14 cellular contexts compared by ENCODE assay signal in the genomic region with DNA sequence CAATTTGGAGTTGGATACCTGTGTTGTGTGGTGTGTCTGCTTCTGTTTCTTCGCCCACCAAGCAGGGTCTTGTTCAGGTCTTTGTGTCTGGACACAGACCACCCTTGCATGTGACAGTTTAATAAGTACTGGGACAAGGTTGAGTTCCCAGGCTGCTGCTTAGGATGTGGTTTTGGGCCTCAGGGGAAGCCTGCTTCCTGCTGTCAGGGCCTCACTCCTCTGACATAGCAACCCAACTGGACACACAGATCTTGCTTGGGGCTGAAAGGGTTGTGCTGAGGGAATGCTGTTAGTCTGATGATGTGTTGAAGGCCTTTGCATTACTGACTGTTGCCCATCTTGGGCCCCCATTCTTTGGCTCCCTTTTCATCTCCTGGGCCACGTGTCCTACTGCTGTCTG. TPM values are rescaled to one million over a fixed set of nuclear protein-coding genes. Genes with fewer than 3 reads are reported as not detected.
A peak's percentile ranks its signal among the peaks of the same experiment; 100 is the strongest.
DNase-seq lines count a peak whose midpoint lies in the region; ATAC-seq and TF ChIP-seq lines count a peak whose summit lies in the region.
"Had no signal": no experiment of that assay in that cellular context is flagged by ENCODE, and none has a peak within 500 bp of the region (broad histone marks: within the 10 kb centered on the region; RNA-seq: fewer than 3 reads in every experiment).

No MANE protein-coding gene starts in this region.

- H3K36me3 ChIP-seq in ACC112 (ENCODE audit: insufficient read depth, low read length): no peaks in the 10 kb centered on the region
- H3K36me3 ChIP-seq: uterus had no signal

- no peak overlapping the region for H3K4me3 ChIP-seq in ACC112 (ENCODE audit: low read depth, low read length)
- H3K4me3 ChIP-seq: uterus had no signal

- no peaks in the 10 kb centered on the region for H3K9me3 Mint-ChIP-seq in chondrocyte (ENCODE audit: low read depth)

- H3K79me2 ChIP-seq in ACC112 (ENCODE audit: control insufficient read depth, insufficient read depth, low read length, unreplicated experiment): peaks cover 7% of the 10 kb centered on the region

- H3K4me1 Mint-ChIP-seq in chondrocyte (ENCODE audit: low read depth): peaks cover 20% of the 10 kb centered on the region

- peaks cover 20% of the 10 kb centered on the region for H3K36me3 Mint-ChIP-seq in chondrocyte (ENCODE audit: low read depth)

- H3K27ac ChIP-seq in ACC112 (ENCODE audit: low read depth, low read length): peak overlapping the region; percentile 56; the same call in 1 of the 2 replicates
- H3K27ac ChIP-seq: uterus had no signal

- H3K27me3 Mint-ChIP-seq in chondrocyte (ENCODE audit: low read depth): no peaks in the 10 kb centered on the region

- H3K4me1 ChIP-seq in ACC112 (ENCODE audit: control insufficient read depth, insufficient read depth, low read length, unreplicated experiment): peaks cover 21% of the 10 kb centered on the region

- ATAC-seq in GM19395 (IDR thresholded peaks at IDR 0.05; ENCODE audit: unreplicated experiment) (peak; percentile 63), HG03565 (IDR thresholded peaks at IDR 0.05; ENCODE audit: unreplicated experiment) (peak; percentile 59)

- H3K27ac Mint-ChIP-seq in chondrocyte (ENCODE audit: unreplicated experiment): peak overlapping the region; percentile 78

- no peak overlapping the region for H2AFZ ChIP-seq in ACC112 (ENCODE audit: low read length, unreplicated experiment)

- DNase-seq in chondrocyte (ENCODE audit: low spot score): no peak
- DNase-seq in activated CD4-positive, CD25-positive, alpha-beta regulatory T cell (lab: John Stamatoyannopoulos, UW): no peak
- DNase-seq in NCI-H510A treated with DMSO at 0.1 percent for 48 hours (lab: John Stamatoyannopoulos, UW): no peak
- DNase-seq in NCI-H2227 (lab: John Stamatoyannopoulos, UW; ENCODE audit: unreplicated experiment): no peak
- no peak for DNase-seq in activated T-cell treated with anti-CD3 and anti-CD28 coated beads for 4 hours
- DNase-seq: activated CD8-positive, alpha-beta memory T cell treated with anti-CD3 and anti-CD28 coated beads, Interleukin-2, amount 50 U/mL, for 4 hours; kidney glomerular epithelial cell; uterus had no signal

- no peaks in the 10 kb centered on the region for H3K27me3 ChIP-seq in ACC112 (ENCODE audit: insufficient read depth, low read length)
- H3K27me3 ChIP-seq: uterus had no signal

- no peak overlapping the region for H3K4me3 Mint-ChIP-seq in chondrocyte (ENCODE audit: unreplicated experiment)

- TF ChIP-seq CTCF in chondrocyte (IDR thresholded peaks at IDR 0.05): no peak

RNA-seq across cellular contexts. Expression of gene TGFB1I1, which starts 4.8 kb away (rescaled TPM):
- total RNA-seq in chondrocyte: 124 to 224 TPM (median 221 TPM) in 3 replicates

RNA-seq across cellular contexts. Expression of gene ARMC5, which starts 7.8 kb away (rescaled TPM):
- total RNA-seq in chondrocyte: 12.2 to 13.2 TPM (median 12.4 TPM) in 3 replicates

RNA-seq across cellular contexts. Expression of gene SLC5A2, which starts 15.8 kb away (rescaled TPM):
- not detected in 3 replicates for total RNA-seq in chondrocyte
- total RNA-seq: fibroblast of lung, NCI-H460 had no signal

RNA-seq across cellular contexts. Expression of gene ZNF843, which starts 24.6 kb away (rescaled TPM):
- 2.3 to 3.7 TPM (median 2.8 TPM) in 3 replicates for total RNA-seq in chondrocyte

RNA-seq across cellular contexts. Expression of gene COX6A2, which starts 39.0 kb away (rescaled TPM):
- not detected in 3 replicates for total RNA-seq in chondrocyte
- total RNA-seq: fibroblast of lung, H1, NCI-H460, uterus had no signal
